In genomic region chr15:51735211-51735610, GRCh38 we compare ENCODE assay signal across 10 cellular contexts. TPM values are rescaled to one million over a fixed set of nuclear protein-coding genes. Genes with fewer than 3 reads are reported as not detected.
DNase-seq lines count a peak whose midpoint lies in the region; ATAC-seq and TF ChIP-seq lines count a peak whose summit lies in the region.
"Had no signal": no experiment of that assay in that cellular context is flagged by ENCODE, and none has a peak within 500 bp of the region (broad histone marks: within the 10 kb centered on the region; RNA-seq: fewer than 3 reads in every experiment).

No MANE protein-coding gene starts in this region.

- CTCF ChIA-PET in activated CD8-positive, alpha-beta memory T cell treated with anti-CD3 and anti-CD28 coated beads, Interleukin-2, amount 10 ng/mL, durations not matched to agents 7 days and 5 days (lab: Charles Lee): interaction anchor here (0.8 to 2.9 kb wide), 5 partner anchors 12 to 89 kb away, joined by 3 to 34 read pairs (median 3); no protein-coding TSS in a partner anchor

- no peaks in the 10 kb centered on the region for H4K20me1 ChIP-seq in MM.1S (ENCODE audit: insufficient read depth, low read length)

- peak overlapping the region; percentile 92 for H3K4me3 Mint-ChIP-seq in activated CD8-positive, alpha-beta memory T cell treated with anti-CD3 and anti-CD28 coated beads, Interleukin-2, amount 10 ng/mL, durations not matched to agents 7 days and 5 days
- H3K4me3 Mint-ChIP-seq in stimulated activated naive CD8-positive, alpha-beta T cell treated with anti-CD3 and anti-CD28 coated beads, Interleukin-15, amount 100 ng/mL, for 72 hours: peak overlapping the region; percentile 82 to 85

- H3K27ac ChIP-seq in MM.1S (ENCODE audit: low read length): no peak overlapping the region
- H3K27ac ChIP-seq: breast epithelium, C4-2B had no signal

- H3K4me1 Mint-ChIP-seq in activated CD8-positive, alpha-beta memory T cell treated with anti-CD3 and anti-CD28 coated beads, Interleukin-2, amount 10 ng/mL, durations not matched to agents 7 days and 5 days: peaks cover 68% of the 10 kb centered on the region
- H3K4me1 Mint-ChIP-seq in stimulated activated naive CD8-positive, alpha-beta T cell treated with anti-CD3 and anti-CD28 coated beads, Interleukin-15, amount 100 ng/mL, for 72 hours: peaks cover 80% of the 10 kb centered on the region

- peaks cover 19% of the 10 kb centered on the region for H3K36me3 Mint-ChIP-seq in activated CD8-positive, alpha-beta memory T cell treated with anti-CD3 and anti-CD28 coated beads, Interleukin-2, amount 10 ng/mL, durations not matched to agents 7 days and 5 days

- H3K27ac Mint-ChIP-seq in activated CD8-positive, alpha-beta memory T cell treated with anti-CD3 and anti-CD28 coated beads, Interleukin-2, amount 10 ng/mL, durations not matched to agents 7 days and 5 days: peak overlapping the region; percentile 87
- H3K27ac Mint-ChIP-seq in stimulated activated naive CD8-positive, alpha-beta T cell treated with anti-CD3 and anti-CD28 coated beads, Interleukin-15, amount 100 ng/mL, for 72 hours: peak overlapping the region; percentile 7 to 9

- H3K79me2 ChIP-seq in MM.1S (ENCODE audit: low read length): no peaks in the 10 kb centered on the region

- no peaks in the 10 kb centered on the region for H3K9me3 Mint-ChIP-seq in activated CD8-positive, alpha-beta memory T cell treated with anti-CD3 and anti-CD28 coated beads, Interleukin-2, amount 10 ng/mL, durations not matched to agents 7 days and 5 days (ENCODE audit: low read depth)
- H3K9me3 Mint-ChIP-seq in stimulated activated naive CD8-positive, alpha-beta T cell treated with anti-CD3 and anti-CD28 coated beads, Interleukin-15, amount 100 ng/mL, for 72 hours: no peaks in the 10 kb centered on the region

- no peaks in the 10 kb centered on the region for H3K27me3 Mint-ChIP-seq in activated CD8-positive, alpha-beta memory T cell treated with anti-CD3 and anti-CD28 coated beads, Interleukin-2, amount 10 ng/mL, durations not matched to agents 7 days and 5 days
- H3K27me3 Mint-ChIP-seq in stimulated activated naive CD8-positive, alpha-beta T cell treated with anti-CD3 and anti-CD28 coated beads, Interleukin-15, amount 100 ng/mL, for 72 hours: no peaks in the 10 kb centered on the region

- ATAC-seq in activated CD8-positive, alpha-beta memory T cell treated with anti-CD3 and anti-CD28 coated beads, Interleukin-2, amount 10 ng/mL, durations not matched to agents 7 days and 5 days: peak; percentile 17
- ATAC-seq in stimulated activated naive CD8-positive, alpha-beta T cell treated with anti-CD3 and anti-CD28 coated beads, Interleukin-15, amount 100 ng/mL, for 72 hours: peak; percentile 21
- ATAC-seq in HG02571 (IDR thresholded peaks at IDR 0.05; ENCODE audit: unreplicated experiment) (no peak), HG03378 (IDR thresholded peaks at IDR 0.05; ENCODE audit: unreplicated experiment) (no peak)

- peak; percentile 5; the same call in 1 of the 2 replicates for TF ChIP-seq CTCF in MM.1S (IDR thresholded peaks at IDR 0.05; ENCODE audit: low read length)

- H3K4me1 ChIP-seq in MM.1S (ENCODE audit: low read length): peaks cover 26% of the 10 kb centered on the region
- H3K4me1 ChIP-seq: breast epithelium had no signal

- DNase-seq in activated CD8-positive, alpha-beta memory T cell treated with anti-CD3 and anti-CD28 coated beads, Interleukin-2, amount 10 ng/mL, durations not matched to agents 7 days and 5 days: peak; percentile 52
- DNase-seq in activated CD8-positive, alpha-beta memory T cell treated with anti-CD3 and anti-CD28 coated beads for 24 hours: no peak
- no peak for DNase-seq in MM.1S
- DNase-seq in cerebellar cortex (ENCODE audit: low spot score): peak; percentile 48
- DNase-seq in stimulated activated naive CD8-positive, alpha-beta T cell treated with anti-CD3 and anti-CD28 coated beads, Interleukin-15, amount 100 ng/mL, for 72 hours: peak; percentile 30 to 38
- no peak for DNase-seq in NOMO-1 treated with DMSO at 0.1 percent for 48 hours (lab: John Stamatoyannopoulos, UW; ENCODE audit: unreplicated experiment)

- no peaks in the 10 kb centered on the region for H3F3A ChIP-seq in MM.1S (ENCODE audit: insufficient read depth, low read length)

- no peak overlapping the region for H3K9ac ChIP-seq in MM.1S (ENCODE audit: low read length)

- no peaks in the 10 kb centered on the region for H3K9me3 ChIP-seq in MM.1S (replicated peaks; ENCODE audit: insufficient read depth, low read length)
- H3K9me3 ChIP-seq: breast epithelium had no signal

- H3K27me3 ChIP-seq in MM.1S (replicated peaks; ENCODE audit: insufficient read depth, low read length): peaks cover 67% of the 10 kb centered on the region
- H3K27me3 ChIP-seq: breast epithelium had no signal

- H2AFZ ChIP-seq in MM.1S (ENCODE audit: low read length): no peak overlapping the region

- no peaks in the 10 kb centered on the region for H3K36me3 ChIP-seq in MM.1S (replicated peaks; ENCODE audit: insufficient read depth, low read length)
- H3K36me3 ChIP-seq: breast epithelium had no signal

- H3K4me3 ChIP-seq in MM.1S (ENCODE audit: low read length): no peak overlapping the region
- H3K4me3 ChIP-seq: breast epithelium had no signal

- no peaks in the 10 kb centered on the region for H3K9me2 ChIP-seq in MM.1S (replicated peaks; ENCODE audit: insufficient read depth, low read length)

- no peak overlapping the region for H3K4me2 ChIP-seq in MM.1S (ENCODE audit: low read depth, low read length)

RNA-seq across cellular contexts. Expression of gene LYSMD2, which starts 2.2 kb away (rescaled TPM):
- 10 to 100 TPM; 16.0 to 21.7 TPM for total RNA-seq in activated CD8-positive, alpha-beta memory T cell treated with anti-CD3 and anti-CD28 coated beads, Interleukin-2, amount 10 ng/mL, durations not matched to agents 7 days and 5 days

RNA-seq across cellular contexts. Expression of gene TMOD2, which starts 16.2 kb away (rescaled TPM):
- 10 to 100 TPM in 1 of 2 experiments, 1 to 10 TPM in 1; 6.9 to 12.7 TPM for total RNA-seq in activated CD8-positive, alpha-beta memory T cell treated with anti-CD3 and anti-CD28 coated beads, Interleukin-2, amount 10 ng/mL, durations not matched to agents 7 days and 5 days

RNA-seq across cellular contexts. Expression of gene SCG3, which starts 53.9 kb away (rescaled TPM):
- not detected for total RNA-seq in activated CD8-positive, alpha-beta memory T cell treated with anti-CD3 and anti-CD28 coated beads, Interleukin-2, amount 10 ng/mL, durations not matched to agents 7 days and 5 days

Comparison
In these comparisons a context has a peak if more than half of its experiments do, and no peak if none do; other contexts are left out.
1. DNase-seq: peak in activated CD8-positive, alpha-beta memory T cell treated with anti-CD3 and anti-CD28 coated beads, Interleukin-2, amount 10 ng/mL, durations not matched to agents 7 days and 5 days (single experiment), cerebellar cortex (single experiment) and stimulated activated naive CD8-positive, alpha-beta T cell treated with anti-CD3 and anti-CD28 coated beads, Interleukin-15, amount 100 ng/mL, for 72 hours (2 of 2); none in activated CD8-positive, alpha-beta memory T cell treated with anti-CD3 and anti-CD28 coated beads for 24 hours (single experiment), MM.1S (single experiment) and NOMO-1 treated with DMSO at 0.1 percent for 48 hours (single experiment).
2. ATAC-seq: peak in activated CD8-positive, alpha-beta memory T cell treated with anti-CD3 and anti-CD28 coated beads, Interleukin-2, amount 10 ng/mL, durations not matched to agents 7 days and 5 days (single experiment) and stimulated activated naive CD8-positive, alpha-beta T cell treated with anti-CD3 and anti-CD28 coated beads, Interleukin-15, amount 100 ng/mL, for 72 hours (single experiment); none in HG02571 (single experiment) and HG03378 (single experiment).